15 cellular contexts compared by ENCODE assay signal in the genomic region with DNA sequence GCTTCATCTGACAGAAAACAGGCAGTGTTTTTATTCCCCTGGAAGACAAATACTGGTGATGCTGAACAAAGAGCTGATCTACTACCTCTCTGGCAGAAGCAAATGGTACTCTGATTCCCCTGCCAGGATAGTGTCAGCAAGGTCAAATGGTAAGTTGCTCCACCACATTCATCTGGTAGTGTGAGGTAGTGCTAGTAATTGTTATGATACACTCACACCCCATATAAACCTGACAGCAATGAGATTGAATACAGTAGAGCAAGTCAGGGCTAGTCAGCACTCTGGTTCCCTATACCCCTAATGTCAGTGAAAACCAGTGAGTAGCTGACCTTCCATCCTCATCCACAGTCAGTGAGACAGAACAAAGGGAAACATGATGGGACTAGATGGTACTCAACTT.
"Had no signal": no experiment of that assay in that cellular context is flagged by ENCODE, and none has a peak within 500 bp of the region (broad histone marks: within the 10 kb centered on the region; RNA-seq: fewer than 3 reads in every experiment).

No MANE protein-coding gene starts in this region.

- H3K27ac Mint-ChIP-seq: activated B cell treated with CpG ODN at 0.5 μM for 24 hours; activated naive CD4-positive, alpha-beta T cell treated with anti-CD3 and anti-CD28 coated beads, Interleukin-2, amount 50 U/mL, for 72 hours; activated T-cell treated with anti-CD3 and anti-CD28 coated beads, Interleukin-2, amount 50 U/mL, for 72 hours; progenitor cell of endocrine pancreas had no signal

- ATAC-seq: activated naive CD4-positive, alpha-beta T cell treated with anti-CD3 and anti-CD28 coated beads, Interleukin-2, amount 50 U/mL, for 72 hours; activated T-cell treated with anti-CD3 and anti-CD28 coated beads, Interleukin-2, amount 50 U/mL, for 72 hours; right cardiac atrium; upper lobe of right lung had no signal

- H3K9me3 Mint-ChIP-seq: activated naive CD4-positive, alpha-beta T cell treated with anti-CD3 and anti-CD28 coated beads, Interleukin-2, amount 50 U/mL, for 72 hours; activated T-cell treated with anti-CD3 and anti-CD28 coated beads, Interleukin-2, amount 50 U/mL, for 72 hours had no signal

- H3K27ac ChIP-seq: skin epidermis, upper lobe of right lung had no signal

- H3K9me3 ChIP-seq: upper lobe of right lung had no signal

- H3K27me3 Mint-ChIP-seq: activated B cell treated with CpG ODN at 0.5 μM for 24 hours, progenitor cell of endocrine pancreas had no signal

- H3K4me3 Mint-ChIP-seq: activated B cell treated with CpG ODN at 0.5 μM for 24 hours; activated T-cell treated with anti-CD3 and anti-CD28 coated beads, Interleukin-2, amount 50 U/mL, for 72 hours had no signal

- H3K4me3 ChIP-seq: skin epidermis, upper lobe of right lung had no signal

- H3K4me1 ChIP-seq: upper lobe of right lung had no signal

- DNase-seq: activated B cell treated with CpG ODN at 0.5 μM for 24 hours; activated CD4-positive, alpha-beta T cell treated with anti-CD3 and anti-CD28 coated beads for 48 hours; activated CD8-positive, alpha-beta memory T cell treated with anti-CD3 and anti-CD28 coated beads, Interleukin-2, amount 50 U/mL, for 48 hours; activated gamma-delta T cell; activated T-cell treated with anti-CD3 and anti-CD28 coated beads, Interleukin-2, amount 50 U/mL, for 72 hours; caudate nucleus; foreskin fibroblast; right cardiac atrium; stimulated activated CD4-positive, alpha-beta T cell treated with anti-CD3 and anti-CD28 coated beads, Interleukin-15, amount 100 ng/mL, for 24 hours; stimulated activated CD4-positive, alpha-beta T cell treated with anti-CD3 and anti-CD28 coated beads, Interleukin-4, amount 100 ng/mL, for 1 hour; stimulated activated naive CD4-positive, alpha-beta T cell; upper lobe of right lung had no signal

- H3K36me3 ChIP-seq: upper lobe of right lung had no signal

- H3K27me3 ChIP-seq: upper lobe of right lung had no signal
